ENCODE assay signal across 10 cellular contexts in genomic region chr5:56457887-56458451, GRCh38.
DNase-seq lines count a peak whose midpoint lies in the region; ATAC-seq and TF ChIP-seq lines count a peak whose summit lies in the region.
"Had no signal": no experiment of that assay in that cellular context is flagged by ENCODE, and none has a peak within 500 bp of the region (broad histone marks: within the 10 kb centered on the region; RNA-seq: fewer than 3 reads in every experiment).

No MANE protein-coding gene starts in this region.

- no peaks in the 10 kb centered on the region for H3K27me3 Mint-ChIP-seq in mesothelial cell of epicardium (ENCODE audit: low read depth)
- H3K27me3 Mint-ChIP-seq: activated naive CD8-positive, alpha-beta T cell; memory B cell had no signal

- ATAC-seq in activated CD4-positive, CD25-positive, alpha-beta regulatory T cell treated with anti-CD3 and anti-CD28 coated beads, Interleukin-2, amount 50 U/mL, for 24 hours = no peak

- TF ChIP-seq CTCF in mesothelial cell of epicardium (IDR thresholded peaks at IDR 0.05; ENCODE audit: unreplicated experiment) (no peak), uterus (IDR thresholded peaks at IDR 0.05) (no peak)

- H3K36me3 Mint-ChIP-seq in mesothelial cell of epicardium = no peaks in the 10 kb centered on the region
- H3K36me3 Mint-ChIP-seq: activated naive CD8-positive, alpha-beta T cell had no signal

- H3K9me3 ChIP-seq in SJSA1 (replicated peaks) (no peaks in the 10 kb centered on the region), uterus (no peaks in the 10 kb centered on the region)

- H3K4me3 ChIP-seq in SJSA1 (no peak overlapping the region), uterus (no peak overlapping the region)

- intact Hi-C loops in uterus (cut with DNase I; ENCODE audit: low total_unique reads) = no loop called here

- H3K4me1 Mint-ChIP-seq in mesothelial cell of epicardium = peaks cover 46% of the 10 kb centered on the region

- peak overlapping the region; percentile 86 for H3K27ac Mint-ChIP-seq in mesothelial cell of epicardium
- H3K27ac Mint-ChIP-seq: activated naive CD8-positive, alpha-beta T cell had no signal

- no peaks in the 10 kb centered on the region for H3K9me3 Mint-ChIP-seq in mesothelial cell of epicardium
- H3K9me3 Mint-ChIP-seq: memory B cell had no signal

- H3K36me3 ChIP-seq in SJSA1 (no peaks in the 10 kb centered on the region), uterus (no peaks in the 10 kb centered on the region)

- no peak for TF ChIP-seq POLR2A in uterus (IDR thresholded peaks at IDR 0.05)

- peak in 1 of 2 experiments; percentile 37 for DNase-seq in SJSA1 (ENCODE audit: low read depth in 1 of 2, low spot score in 2 of 2)
- DNase-seq in dedifferentiated amniotic fluid mesenchymal stem cell (ENCODE audit: extremely low spot score) = peak; percentile 58
- DNase-seq in mesothelial cell of epicardium (ENCODE audit: low spot score in 2 of 2, unreplicated experiment in 2 of 2) = no peak
- no peak for DNase-seq in uterus
- DNase-seq in activated T-cell treated with anti-CD3 and anti-CD28 coated beads for 4 hours = no peak
- no peak for DNase-seq in activated gamma-delta T cell (lab: John Stamatoyannopoulos, UW)
- DNase-seq: Calu3 had no signal

- H3K27me3 ChIP-seq in SJSA1 (replicated peaks) (no peaks in the 10 kb centered on the region), uterus (no peaks in the 10 kb centered on the region)

- H3K4me3 Mint-ChIP-seq in mesothelial cell of epicardium = no peak overlapping the region
- H3K4me3 Mint-ChIP-seq: activated naive CD8-positive, alpha-beta T cell; memory B cell had no signal

- H3K4me1 ChIP-seq in SJSA1 (replicated peaks) (peaks cover 27% of the 10 kb centered on the region), uterus (no peaks in the 10 kb centered on the region)

- H3K27ac ChIP-seq in SJSA1 (peak overlapping the region; percentile 37), uterus (peak overlapping the region; percentile 52 to 66)
